ENCODE assay signal across 2 cellular contexts in the genomic region with DNA sequence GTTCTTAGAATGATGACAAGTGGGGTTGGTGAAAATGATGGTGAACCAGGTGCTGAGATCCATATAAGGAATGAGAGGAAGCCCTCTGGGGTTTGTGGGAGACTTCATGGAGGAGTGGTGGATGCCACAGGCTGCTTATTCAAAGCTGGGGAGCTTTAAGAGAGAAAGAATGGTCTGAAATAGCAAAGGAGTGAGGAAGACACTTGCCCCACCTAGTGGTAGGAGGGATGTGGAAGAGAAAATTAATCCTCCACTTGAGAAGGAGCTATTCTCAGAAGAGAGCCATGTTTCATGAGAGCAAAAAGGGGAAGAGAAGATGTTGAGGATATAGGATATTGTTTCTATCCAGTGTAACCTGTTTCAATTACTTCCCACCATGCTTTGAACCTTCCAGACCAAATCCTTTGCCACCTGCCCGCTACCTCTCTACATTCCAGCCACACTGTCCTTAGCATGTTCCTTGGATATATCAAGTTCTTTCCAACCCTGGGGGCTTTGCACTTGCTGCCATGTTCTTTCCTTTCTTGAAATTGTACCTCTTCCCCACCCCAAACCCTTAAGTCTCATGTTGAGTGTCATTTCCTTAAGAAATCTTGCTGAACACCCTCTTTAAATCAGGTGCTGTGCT.
A peak's percentile ranks its signal among the peaks of the same experiment; 100 is the strongest.
TF ChIP-seq lines count a peak whose summit lies in the region.

No MANE protein-coding gene starts in this region.

TF ChIP-seq in GM12878, 131 proteins besides CTCF, POLR2A, EP300 and RAD21 (continued from another document):
- peak; percentile 42; the same call in 1 of the 2 replicates for TF ChIP-seq SPI1 (IDR thresholded peaks at IDR 0.05; ENCODE audit: borderline replicate concordance, insufficient read depth, low read depth, low read length)
- TF ChIP-seq ESRRA (IDR thresholded peaks at IDR 0.05; ENCODE audit: low read length) = no peak
- TF ChIP-seq E2F4 (IDR thresholded peaks at IDR 0.05; ENCODE audit: low read depth, low read length) = no peak
- TF ChIP-seq USF1 (IDR thresholded peaks at IDR 0.05; ENCODE audit: borderline replicate concordance, extremely low read length, insufficient read depth, low read depth, low read length) = no peak
- no peak for TF ChIP-seq ETV6 (conservative IDR thresholded peaks at IDR 0.05 in 1 of 2, IDR thresholded peaks at IDR 0.05 in 1 of 2; ENCODE audit: borderline replicate concordance in 1 of 2, low read depth in 1 of 2)
- no peak for TF ChIP-seq CHD1 (IDR thresholded peaks at IDR 0.05; ENCODE audit: low read depth, low read length)
- peak; percentile 51; the same call in 1 of the 2 replicates for TF ChIP-seq SMC3 (IDR thresholded peaks at IDR 0.05; ENCODE audit: borderline replicate concordance, low read length)
- no peak for TF ChIP-seq TBL1XR1 (IDR thresholded peaks at IDR 0.05; ENCODE audit: low read depth, low read length)

TF ChIP-seq in liver, 16 proteins besides CTCF, POLR2A, EP300 and RAD21 (continued from another document):
- TF ChIP-seq ZBTB33 (IDR thresholded peaks at IDR 0.05) = no peak
